ENCODE assay signal across 8 cellular contexts in the genomic region with DNA sequence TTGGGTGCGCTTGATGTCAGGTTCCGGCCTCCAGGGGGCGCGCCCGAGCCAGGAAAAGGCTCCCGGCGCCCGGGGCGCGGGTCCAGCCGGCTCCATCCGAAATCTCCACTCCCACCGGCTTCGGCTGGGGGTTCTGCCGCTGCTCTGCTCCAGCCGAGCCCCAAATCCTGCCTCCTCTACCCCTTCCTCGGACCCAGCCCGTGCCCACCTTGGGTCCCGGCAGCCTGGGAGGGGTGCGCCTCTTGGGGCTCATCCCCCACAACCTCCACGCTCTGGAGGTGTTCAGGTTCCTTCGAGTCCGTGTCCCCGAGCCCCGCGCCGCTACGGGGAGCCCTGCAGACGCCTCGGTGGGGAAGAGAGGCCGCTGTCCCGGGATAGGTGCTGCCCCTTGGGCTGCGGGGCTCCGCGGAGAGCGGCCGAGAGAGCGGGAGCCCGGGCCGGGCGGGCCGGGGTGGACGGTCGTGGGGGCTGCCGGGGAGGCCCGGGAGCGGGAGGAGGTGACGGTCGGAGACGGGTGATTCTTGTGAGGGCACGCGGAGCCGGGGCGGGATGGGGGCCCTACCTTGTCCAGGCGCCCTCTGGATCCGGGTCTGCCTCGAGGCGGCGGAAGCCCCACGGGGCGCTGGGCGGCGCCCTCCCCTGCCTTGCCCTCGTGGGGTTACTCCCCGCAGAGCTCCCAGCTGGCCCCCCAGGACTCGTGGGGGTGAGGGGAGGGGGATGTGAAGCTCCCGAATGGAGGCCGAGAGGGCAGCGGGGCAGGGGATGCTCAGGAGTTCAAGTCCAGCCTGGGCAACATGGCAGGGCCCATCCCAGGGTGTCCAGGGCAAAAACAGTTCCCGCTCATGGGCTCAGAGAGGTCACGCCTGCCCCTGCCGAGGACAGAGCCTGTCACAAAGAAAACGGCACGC. TPM values are rescaled to one million over a fixed set of nuclear protein-coding genes. Genes with fewer than 3 reads are reported as not detected.
A peak's percentile ranks its signal among the peaks of the same experiment; 100 is the strongest.
DNase-seq lines count a peak whose midpoint lies in the region; ATAC-seq, FAIRE-seq and TF ChIP-seq lines count a peak whose summit lies in the region.

No MANE protein-coding gene starts in this region.

- no peaks in the 10 kb centered on the region for H3K36me3 ChIP-seq in SK-N-MC (ENCODE audit: insufficient read depth, low read length)
- no peaks in the 10 kb centered on the region for H3K36me3 ChIP-seq in heart right ventricle
- H3K36me3 ChIP-seq in upper lobe of left lung = no peaks in the 10 kb centered on the region

- no peak overlapping the region for H3K27ac Mint-ChIP-seq in activated naive CD4-positive, alpha-beta T cell treated with anti-CD3 and anti-CD28 coated beads, Interleukin-2, amount 50 U/mL, for 72 hours

- H3K27me3 ChIP-seq in heart right ventricle = peaks cover 0 to 10% (median 0%) of the 10 kb centered on the region in 7 donors
- H3K27me3 ChIP-seq in upper lobe of left lung = peaks cover 0 to 4% (median 0%) of the 10 kb centered on the region in 4 donors

- DNase-seq in GDM1 (lab: John Stamatoyannopoulos, UW) (peak; percentile 27), HTR-8/SVneo (ENCODE audit: insufficient read length, low spot score) (peak; percentile 75), SK-N-MC (ENCODE audit: low read depth, low spot score) (no peak), heart right ventricle (peak; percentile 86 to 91), posterior cingulate gyrus (peak; percentile 58 to 97 (median 83)), upper lobe of left lung (peak; percentile 77 to 97)
- peak; percentile 77 to 91 for DNase-seq in activated naive CD4-positive, alpha-beta T cell treated with anti-CD3 and anti-CD28 coated beads, Interleukin-2, amount 50 U/mL, for 72 hours (ENCODE audit: low spot score in 2 of 2)

- no peak for TF ChIP-seq EP300 in upper lobe of left lung (IDR thresholded peaks at IDR 0.05)

- peaks cover 0 to 17% (median 11%) of the 10 kb centered on the region in 9 donors for H3K4me1 ChIP-seq in heart right ventricle
- peaks cover 5 to 15% (median 10%) of the 10 kb centered on the region in 4 donors for H3K4me1 ChIP-seq in upper lobe of left lung

- FAIRE-seq in HTR-8/SVneo (lab: Jason Lieb, UNC) = no peak

- intact Hi-C loops in heart right ventricle (cut with DNase I) (loop anchor here in 9 of 10 donors (2.0 to 10.0 kb wide), 11 partner anchors 55 to 160 kb away; partner anchors contain the start of gene A4GALT (in 2 of the 9)), posterior cingulate gyrus (cut with DNase I) (loop anchor here (10.0 kb wide), 1 partner anchor 122 kb away; no protein-coding TSS in a partner anchor)

- no peak overlapping the region for H3K9ac ChIP-seq in SK-N-MC (ENCODE audit: insufficient read length)

- peak; percentile 87 to 91 for ATAC-seq in activated naive CD4-positive, alpha-beta T cell treated with anti-CD3 and anti-CD28 coated beads, Interleukin-2, amount 50 U/mL, for 72 hours
- ATAC-seq in heart right ventricle = peak; percentile 89 to 97 (median 94)
- peak; percentile 87 to 97 for ATAC-seq in upper lobe of left lung (ENCODE audit: low FRiP score in 2 of 2)
- no peak for ATAC-seq in HG03571 (IDR thresholded peaks at IDR 0.05; ENCODE audit: unreplicated experiment)

- TF ChIP-seq CTCF in heart right ventricle (IDR thresholded peaks at IDR 0.05) = peak; percentile 38 to 92 (median 86)
- TF ChIP-seq CTCF in upper lobe of left lung (IDR thresholded peaks at IDR 0.05) = peak; percentile 64 to 82 (median 78)

- H3K36me3 Mint-ChIP-seq in activated naive CD4-positive, alpha-beta T cell treated with anti-CD3 and anti-CD28 coated beads, Interleukin-2, amount 50 U/mL, for 72 hours = no peaks in the 10 kb centered on the region

- 13 to 15% methylated on average over 53 to 74 of the region's 74 CpGs for WGBS in heart right ventricle, 2 donors
- 20 to 21% methylated on average over 23 to 58 of the region's 74 CpGs for WGBS in upper lobe of left lung, 2 donors

- TF ChIP-seq POLR2A in upper lobe of left lung (IDR thresholded peaks at IDR 0.05) = no peak

- no peaks in the 10 kb centered on the region for H3K9me3 Mint-ChIP-seq in activated naive CD4-positive, alpha-beta T cell treated with anti-CD3 and anti-CD28 coated beads, Interleukin-2, amount 50 U/mL, for 72 hours

- H3K9me3 ChIP-seq in SK-N-MC (ENCODE audit: low read depth, low read length) (no peaks in the 10 kb centered on the region), heart right ventricle (no peaks in the 10 kb centered on the region), upper lobe of left lung (no peaks in the 10 kb centered on the region)

- H3K4me3 ChIP-seq in SK-N-MC (peak overlapping the region; percentile 70), heart right ventricle (peak overlapping the region; percentile 44 to 94 (median 62)), upper lobe of left lung (peak overlapping the region; percentile 22 to 61 (median 44))

- H3K27ac ChIP-seq in SK-N-MC (no peak overlapping the region), heart right ventricle (peak overlapping the region in 9 of 10 donors; percentile 24 to 81 (median 70)), upper lobe of left lung (peak overlapping the region in 2 of 4 donors; percentile 65 to 69)

RNA-seq across cellular contexts. Expression of gene CYB5R3, which starts 13.2 kb away (rescaled TPM):
- 10 to 100 TPM; 49.7 to 84.6 TPM for total RNA-seq in activated naive CD4-positive, alpha-beta T cell treated with anti-CD3 and anti-CD28 coated beads, Interleukin-2, amount 50 U/mL, for 72 hours
- total RNA-seq in heart right ventricle (100 to 1,000 TPM; 261 to 633 (median 312) TPM), upper lobe of left lung (100 to 1,000 TPM in 5 of 6 donors, 10 to 100 TPM in 1; 79.6 to 265 (median 220) TPM)
- 100 to 1,000 TPM in 1 of 2 donors, 10 to 100 TPM in 1; 91.9 to 303 TPM for polyA plus RNA-seq in heart right ventricle

RNA-seq across cellular contexts. Expression of gene ATP5MGL, which starts 22.0 kb away (rescaled TPM):
- total RNA-seq in activated naive CD4-positive, alpha-beta T cell treated with anti-CD3 and anti-CD28 coated beads, Interleukin-2, amount 50 U/mL, for 72 hours = 1 to 10 TPM in 1 of 2 donors, under 1 TPM in 1; 0.89 to 1.4 TPM
- total RNA-seq in heart right ventricle (1 to 10 TPM in 1 of 10 donors, under 1 TPM in 9; 0.32 to 1.2 (median 0.50) TPM), upper lobe of left lung (1 to 10 TPM in 1 of 6 donors, under 1 TPM in 2, not detected in 3; 0.44 to 1.2 (median 0.78) TPM)
- polyA plus RNA-seq in heart right ventricle = not detected

RNA-seq across cellular contexts. Expression of gene POLDIP3, which starts 47.7 kb away (rescaled TPM):
- total RNA-seq in activated naive CD4-positive, alpha-beta T cell treated with anti-CD3 and anti-CD28 coated beads, Interleukin-2, amount 50 U/mL, for 72 hours = 100 to 1,000 TPM in 1 of 2 donors, 10 to 100 TPM in 1; 71.9 to 126 TPM
- 10 to 100 TPM; 27.2 to 42.6 (median 33.6) TPM for total RNA-seq in heart right ventricle
- polyA plus RNA-seq in heart right ventricle = 10 to 100 TPM; 11.9 to 32.6 TPM
- total RNA-seq in upper lobe of left lung = 10 to 100 TPM; 38.0 to 74.5 (median 55.6) TPM

RNA-seq across cellular contexts. Expression of gene A4GALT, which starts 58.3 kb away (rescaled TPM):
- total RNA-seq in activated naive CD4-positive, alpha-beta T cell treated with anti-CD3 and anti-CD28 coated beads, Interleukin-2, amount 50 U/mL, for 72 hours = under 1 TPM in 1 of 2 donors, not detected in 1; 0.16 TPM
- total RNA-seq in heart right ventricle = 100 to 1,000 TPM in 2 of 10 donors, 10 to 100 TPM in 8; 61.4 to 123 (median 80.6) TPM
- polyA plus RNA-seq in heart right ventricle = 100 to 1,000 TPM in 1 of 2 donors, 10 to 100 TPM in 1; 95.0 to 167 TPM
- total RNA-seq in upper lobe of left lung = 10 to 100 TPM in 5 of 6 donors, 1 to 10 TPM in 1; 7.7 to 30.0 (median 16.1) TPM
